ENCODE assay signal across 28 cellular contexts in genomic region chr18:11794195-11794594, GRCh38. TPM values are rescaled to one million over a fixed set of nuclear protein-coding genes. Genes with fewer than 3 reads are reported as not detected.
A peak's percentile ranks its signal among the peaks of the same experiment; 100 is the strongest.
DNase-seq lines count a peak whose midpoint lies in the region; ATAC-seq, FAIRE-seq and TF ChIP-seq lines count a peak whose summit lies in the region.
"Had no signal": no experiment of that assay in that cellular context is flagged by ENCODE, and none has a peak within 500 bp of the region (broad histone marks: within the 10 kb centered on the region; RNA-seq: fewer than 3 reads in every experiment).

No MANE protein-coding gene starts in this region.

- H3K4me3 ChIP-seq in H1 (ENCODE audit: extremely low read depth in 1 of 4, insufficient read depth in 2 of 4, low read depth in 3 of 4, low read length in 4 of 4) (no peak overlapping the region), neural progenitor cell (no peak overlapping the region), testis (no peak overlapping the region)
- H3K4me3 ChIP-seq: BLaER1, GM12878 had no signal

- no peak overlapping the region for H2AFZ ChIP-seq in H1 (ENCODE audit: low read length)
- H2AFZ ChIP-seq in neural progenitor cell (replicated peaks) = no peak overlapping the region

- ATAC-seq in WTC11 = no peak
- ATAC-seq: GM12878 had no signal

- H3K4me2 ChIP-seq in H1 (ENCODE audit: insufficient read depth in 1 of 2, low read depth in 2 of 2, low read length in 2 of 2) (no peak overlapping the region), neural progenitor cell (no peak overlapping the region)
- H3K4me2 ChIP-seq: BLaER1 had no signal

- no peak for TF ChIP-seq EP300 in H1 (IDR thresholded peaks at IDR 0.05; ENCODE audit: borderline replicate concordance in 1 of 2, low read depth in 2 of 2, low read length in 2 of 2)

- TF ChIP-seq RAD21 in H1 (IDR thresholded peaks at IDR 0.05 in 1 of 2, conservative IDR thresholded peaks at IDR 0.05 in 1 of 2; ENCODE audit: low read depth in 2 of 2, low read length in 2 of 2) = no peak

- no peaks in the 10 kb centered on the region for H3K36me3 ChIP-seq in H1 (ENCODE audit: control insufficient read depth in 2 of 4, insufficient read depth in 4 of 4, low read length in 3 of 4)
- H3K36me3 ChIP-seq in neural progenitor cell = no peaks in the 10 kb centered on the region
- no peaks in the 10 kb centered on the region for H3K36me3 ChIP-seq in testis (ENCODE audit: low read depth, missing control alignments)
- H3K36me3 ChIP-seq: BE2C, BLaER1 had no signal

- H2BK20ac ChIP-seq in H1 (ENCODE audit: low read length) = no peak overlapping the region

- peaks cover 12% of the 10 kb centered on the region for H3F3A ChIP-seq in neural progenitor cell (ENCODE audit: low read depth)

- H3K27me3 Mint-ChIP-seq in WTC11 (ENCODE audit: low read depth) (no peaks in the 10 kb centered on the region), neural progenitor cell (ENCODE audit: insufficient read depth, low read depth) (no peaks in the 10 kb centered on the region)

- H3K4me1 Mint-ChIP-seq in WTC11 = peaks cover 42% of the 10 kb centered on the region
- peaks cover 19% of the 10 kb centered on the region for H3K4me1 Mint-ChIP-seq in neural progenitor cell
- H3K4me1 Mint-ChIP-seq: CD14-positive monocyte; CD4-positive, alpha-beta memory T cell; CD4-positive, CD25-positive, alpha-beta regulatory T cell; CD8-positive, alpha-beta memory T cell had no signal

- H2BK12ac ChIP-seq in H1 (ENCODE audit: low read depth, low read length) = no peak overlapping the region

- H2BK5ac ChIP-seq in H1 (ENCODE audit: low read depth, low read length) = no peak overlapping the region

- H3K9me3 Mint-ChIP-seq in WTC11 = peaks cover 7% of the 10 kb centered on the region
- H3K9me3 Mint-ChIP-seq in neural progenitor cell = no peaks in the 10 kb centered on the region
- H3K9me3 Mint-ChIP-seq: CD4-positive, alpha-beta memory T cell; CD4-positive, CD25-positive, alpha-beta regulatory T cell; CD8-positive, alpha-beta memory T cell had no signal

- H3K9me3 ChIP-seq in H1 (ENCODE audit: insufficient read depth in 2 of 2, low read depth in 1 of 2, low read length in 1 of 2) (peaks cover 0 to 7% of the 10 kb centered on the region in 2 experiments; a peak in 1 of 4 replicates), neural progenitor cell (ENCODE audit: low read depth) (no peaks in the 10 kb centered on the region), testis (no peaks in the 10 kb centered on the region)
- H3K9me3 ChIP-seq: BE2C, BLaER1 had no signal

- no peak overlapping the region for H4K5ac ChIP-seq in H1 (ENCODE audit: insufficient read length, low read depth, low read length)

- TF ChIP-seq CTCF in WTC11 (IDR thresholded peaks at IDR 0.05) (no peak), H1 (IDR thresholded peaks at IDR 0.05; ENCODE audit: control extremely low read depth in 1 of 3, insufficient read depth in 1 of 3, low read depth in 1 of 3, low read length in 3 of 3) (no peak), neural progenitor cell (IDR thresholded peaks at IDR 0.05) (no peak), testis (IDR thresholded peaks at IDR 0.05) (no peak)

- no peak overlapping the region for H2AK5ac ChIP-seq in H1 (ENCODE audit: low read depth, low read length)

- POLR2A ChIA-PET in WTC11 (lab: Charles Lee) (interaction anchor here (0.6 kb wide), 1 partner anchor 18 kb away, joined by 3 read pairs; no protein-coding TSS in a partner anchor), H1 (lab: Charles Lee; ENCODE audit: partially characterized antibody) (no interaction called here)

- H3K14ac ChIP-seq in H1 (ENCODE audit: insufficient read length) = no peak overlapping the region

- H3K4me1 ChIP-seq in H1 (replicated peaks in 1 of 4; ENCODE audit: control insufficient read depth in 3 of 4, insufficient read depth in 4 of 4, low read length in 3 of 4) = peaks cover 3 to 15% (median 9%) of the 10 kb centered on the region in 4 experiments; a peak in 6 of 7 replicates
- peaks cover 22% of the 10 kb centered on the region for H3K4me1 ChIP-seq in neural progenitor cell
- no peaks in the 10 kb centered on the region for H3K4me1 ChIP-seq in testis
- H3K4me1 ChIP-seq: BE2C had no signal

- no peak overlapping the region for H3K27ac ChIP-seq in H1 (ENCODE audit: low read depth, low read length)
- H3K27ac ChIP-seq in neural progenitor cell = no peak overlapping the region
- H3K27ac ChIP-seq in testis = no peak overlapping the region
- H3K27ac ChIP-seq: BLaER1 had no signal

- peaks cover 12% of the 10 kb centered on the region for H3K36me3 Mint-ChIP-seq in WTC11
- H3K36me3 Mint-ChIP-seq in neural progenitor cell = peaks cover 4% of the 10 kb centered on the region
- H3K36me3 Mint-ChIP-seq: CD14-positive monocyte; CD4-positive, alpha-beta memory T cell; CD4-positive, CD25-positive, alpha-beta regulatory T cell; CD8-positive, alpha-beta memory T cell had no signal

- CTCF ChIA-PET in WTC11 (lab: Charles Lee) (no interaction called here), H1 (lab: Charles Lee; ENCODE audit: partially characterized antibody) (interaction anchor here (1.6 kb wide), 1 partner anchor 13 kb away, joined by 3 read pairs; no protein-coding TSS in a partner anchor)

- H3K4me3 Mint-ChIP-seq in WTC11 (no peak overlapping the region), neural progenitor cell (no peak overlapping the region)
- H3K4me3 Mint-ChIP-seq: CD14-positive monocyte; CD4-positive, alpha-beta memory T cell; CD4-positive, CD25-positive, alpha-beta regulatory T cell; CD8-positive, alpha-beta memory T cell had no signal

- no peak overlapping the region for H3K23ac ChIP-seq in H1 (ENCODE audit: insufficient read length)

- no peak overlapping the region for H2BK120ac ChIP-seq in H1 (replicated peaks; ENCODE audit: low read depth, low read length)

- no peaks in the 10 kb centered on the region for H3K23me2 ChIP-seq in H1 (ENCODE audit: low read depth, low read length)

- H3K27me3 ChIP-seq in H1 (replicated peaks in 1 of 4; ENCODE audit: control insufficient read depth in 3 of 4, extremely low read depth in 1 of 4, insufficient read depth in 3 of 4, low read length in 3 of 4) (no peaks in the 10 kb centered on the region), neural progenitor cell (no peaks in the 10 kb centered on the region), testis (no peaks in the 10 kb centered on the region)
- H3K27me3 ChIP-seq: BE2C, BLaER1 had no signal

- H3K9ac ChIP-seq in H1 (replicated peaks in 1 of 4; ENCODE audit: extremely low read depth in 1 of 4, low read depth in 3 of 4, low read length in 3 of 4) (no peak overlapping the region), neural progenitor cell (no peak overlapping the region)
- H3K9ac ChIP-seq: BLaER1 had no signal

- H3K56ac ChIP-seq in H1 (replicated peaks; ENCODE audit: insufficient read length, low read depth, low read length) = no peak overlapping the region

- no peak for TF ChIP-seq POLR2A in H1 (IDR thresholded peaks at IDR 0.05; ENCODE audit: control extremely low read depth in 1 of 2, low read depth in 2 of 2, low read length in 2 of 2)
- TF ChIP-seq POLR2A in testis (IDR thresholded peaks at IDR 0.05) = no peak

- H3K27ac Mint-ChIP-seq in WTC11 (no peak overlapping the region), neural progenitor cell (peak overlapping the region; percentile 57)
- H3K27ac Mint-ChIP-seq: CD14-positive monocyte; CD4-positive, alpha-beta memory T cell; CD8-positive, alpha-beta memory T cell had no signal

- no peak overlapping the region for H3K18ac ChIP-seq in H1 (ENCODE audit: extremely low read depth, low read length)

- WGBS in H1 (ENCODE audit: extremely low coverage in 1 of 2, insufficient coverage in 1 of 2, insufficient read length in 1 of 2, insufficient replicate concordance in 2 of 2, low coverage in 1 of 2, low lambda C conversion rate in 2 of 2, missing lambda C conversion rate in 1 of 2), 2 experiments = 85% methylated on average over 3 of the region's 3 CpGs; no CpG with 5 or more reads in 1 of the 2 experiments
- 93 to 95% methylated on average over 3 of the region's 3 CpGs for WGBS in testis, 2 donors

- no peak overlapping the region for H2BK15ac ChIP-seq in H1 (ENCODE audit: low read length)

- FAIRE-seq in H1 (lab: Jason Lieb, UNC) = no peak
- FAIRE-seq: A204.1, GM12878, GM12892, GM18507 had no signal

- no peak overlapping the region for H4K8ac ChIP-seq in H1 (ENCODE audit: extremely low read depth, insufficient read depth, low read length)

- DNase-seq in WTC11 (ENCODE audit: low spot score) (no peak), H1 (ENCODE audit: low read depth in 1 of 2, low spot score in 2 of 2) (no peak), neural progenitor cell (ENCODE audit: low spot score) (no peak), testis (no peak), NCI-H774 (lab: John Stamatoyannopoulos, UW) (no peak)
- DNase-seq in stimulated activated CD4-positive, alpha-beta T cell treated with anti-CD3 and anti-CD28 coated beads, Interleukin-2, amount 100 ng/mL, for 24 hours = no peak
- DNase-seq in activated effector memory CD4-positive, alpha-beta T cell treated with anti-CD3 and anti-CD28 coated beads, Interleukin-2, amount 50 U/mL, for 16 hours = no peak
- DNase-seq: 8988T; ACHN; BE2C; C1 segment of cervical spinal cord; CD4-positive, alpha-beta memory T cell; CD4-positive, CD25-positive, alpha-beta regulatory T cell; CD8-positive, alpha-beta memory T cell; COR-L47; DMS 273 treated with DMSO at 0.1 percent for 48 hours; DMS153; DMS53; DMS79; DND-41; EL; GDM1 had no signal

- intact Hi-C loops in testis (cut with DNase I; ENCODE audit: low total_unique reads) = no loop called here

- no peak overlapping the region for H3K4ac ChIP-seq in H1 (replicated peaks; ENCODE audit: insufficient read length, low read depth, low read length)

- H4K20me1 ChIP-seq in H1 (replicated peaks in 1 of 2; ENCODE audit: control insufficient read depth in 1 of 2, insufficient read depth in 2 of 2, low read length in 2 of 2) (no peaks in the 10 kb centered on the region), neural progenitor cell (ENCODE audit: low read depth) (no peaks in the 10 kb centered on the region)
- H4K20me1 ChIP-seq: BLaER1 had no signal

- H4K91ac ChIP-seq in H1 (replicated peaks; ENCODE audit: insufficient read length, low read length) = no peak overlapping the region

- H3K79me2 ChIP-seq in H1 (ENCODE audit: control insufficient read depth in 1 of 2, insufficient read depth in 2 of 2, low read length in 2 of 2) = no peaks in the 10 kb centered on the region
- no peaks in the 10 kb centered on the region for H3K79me2 ChIP-seq in neural progenitor cell (ENCODE audit: low read depth)

- H3K79me1 ChIP-seq in H1 (ENCODE audit: low read depth, low read length) = no peaks in the 10 kb centered on the region; the same call in 1 of the 2 replicates

RNA-seq across cellular contexts. Expression of gene CHMP1B, which starts 57.0 kb away (rescaled TPM):
- total RNA-seq in WTC11 (2021) (34.1 to 37.2 TPM (median 35.5 TPM) in 3 replicates), neural progenitor cell (ENCODE audit: low replicate concordance) (50.8 and 62.9 TPM in 2 replicates), testis (10 to 100 TPM; 39.1 to 50.0 TPM)
- total RNA-seq in H1 (2021; fragmentation: NEBNext Ultra II Directional; extraction: Animal tissue kit (Norgen Biotek cat#: 25700)) = 42.8 and 43.2 TPM in 2 replicates
- polyA plus RNA-seq in H1 (2011; rRNA removed) (30.5 and 32.3 TPM in 2 replicates), testis (ENCODE audit: insufficient read depth, low read depth, low replicate concordance) (32.8 TPM)
- 47.4 TPM for polyA plus RNA-seq in H1 (2011; cell fraction: cytosol; rRNA removed)
- 20.3 TPM for polyA plus RNA-seq in H1 (2011; cell fraction: nucleus; rRNA removed)
- polyA plus RNA-seq in H1 (2012, experiment 1 of 2) = 31.2 to 43.4 TPM (median 35.0 TPM) in 4 replicates
- 9.4 TPM for polyA plus RNA-seq in H1 (2012, experiment 2 of 2)
- 30.5 TPM for polyA plus RNA-seq in H1 (2013, experiment 1 of 2)
- 30.2 TPM for polyA plus RNA-seq in H1 (2013, experiment 2 of 2)
- polyA minus RNA-seq in H1 (2011; rRNA and poly(A)+ RNA removed) = 20.1 and 22.6 TPM in 2 replicates
- 14.7 TPM for polyA minus RNA-seq in H1 (2011; cell fraction: cytosol; rRNA and poly(A)+ RNA removed)
- polyA minus RNA-seq in H1 (2011; cell fraction: nucleus; rRNA and poly(A)+ RNA removed) = 16.3 TPM
